8 cellular contexts compared by ENCODE assay signal in genomic region chr21:44816761-44817505, GRCh38. TPM values are rescaled to one million over a fixed set of nuclear protein-coding genes. Genes with fewer than 3 reads are reported as not detected.
DNase-seq lines count a peak whose midpoint lies in the region; ATAC-seq, FAIRE-seq and TF ChIP-seq lines count a peak whose summit lies in the region.

No MANE protein-coding gene starts in this region.

- no peak for FAIRE-seq in GM12891 (lab: Jason Lieb, UNC)

- no peak overlapping the region for H3K27ac ChIP-seq in urinary bladder (ENCODE audit: low read depth)

- peak overlapping the region; percentile 69 for H3K27ac Mint-ChIP-seq in activated naive CD4-positive, alpha-beta T cell treated with anti-CD3 and anti-CD28 coated beads, Interleukin-2, amount 10 ng/mL, durations not matched to agents 7 days and 5 days
- H3K27ac Mint-ChIP-seq in brain, result peak overlapping the region in 4 of 5 experiments; percentile 78 to 93 (median 79)
- H3K27ac Mint-ChIP-seq in memory B cell, result peak overlapping the region; percentile 67

- peak overlapping the region; percentile 76 for H3K4me3 Mint-ChIP-seq in activated naive CD4-positive, alpha-beta T cell treated with anti-CD3 and anti-CD28 coated beads, Interleukin-2, amount 10 ng/mL, durations not matched to agents 7 days and 5 days
- H3K4me3 Mint-ChIP-seq in brain (peak overlapping the region; percentile 82 to 90 (median 83)), memory B cell (peak overlapping the region; percentile 90)

- H3K4me1 ChIP-seq in urinary bladder (ENCODE audit: insufficient read depth), result peaks cover 2% of the 10 kb centered on the region

- peaks cover 26% of the 10 kb centered on the region for H3K27me3 Mint-ChIP-seq in activated naive CD4-positive, alpha-beta T cell treated with anti-CD3 and anti-CD28 coated beads, Interleukin-2, amount 10 ng/mL, durations not matched to agents 7 days and 5 days
- H3K27me3 Mint-ChIP-seq in brain (peaks cover 6% of the 10 kb centered on the region), memory B cell (no peaks in the 10 kb centered on the region)

- CTCF ChIA-PET in activated naive CD4-positive, alpha-beta T cell treated with anti-CD3 and anti-CD28 coated beads, Interleukin-2, amount 10 ng/mL, durations not matched to agents 7 days and 5 days (lab: Charles Lee), result interaction anchor here (1.0 kb wide), 1 partner anchor 14 kb away, joined by 3 read pairs; no protein-coding TSS in a partner anchor

- H3K36me3 Mint-ChIP-seq in activated naive CD4-positive, alpha-beta T cell treated with anti-CD3 and anti-CD28 coated beads, Interleukin-2, amount 10 ng/mL, durations not matched to agents 7 days and 5 days, result peaks cover 16% of the 10 kb centered on the region
- H3K36me3 Mint-ChIP-seq in brain (peaks cover 13% of the 10 kb centered on the region), memory B cell (peaks cover 4% of the 10 kb centered on the region)

- no peaks in the 10 kb centered on the region for H3K36me3 ChIP-seq in urinary bladder (ENCODE audit: insufficient read depth)

- TF ChIP-seq POLR2A in GM12891 (IDR thresholded peaks at IDR 0.05; ENCODE audit: low read depth, low read length), result no peak

- WGBS in urinary bladder, result 56% methylated on average over 57 of the region's 57 CpGs

- ATAC-seq in memory B cell (ENCODE audit: low read depth), result no peak
- no peak for ATAC-seq in HG03175 (IDR thresholded peaks at IDR 0.05; ENCODE audit: unreplicated experiment)

- H3K4me1 Mint-ChIP-seq in activated naive CD4-positive, alpha-beta T cell treated with anti-CD3 and anti-CD28 coated beads, Interleukin-2, amount 10 ng/mL, durations not matched to agents 7 days and 5 days, result peaks cover 19% of the 10 kb centered on the region
- peaks cover 15% of the 10 kb centered on the region for H3K4me1 Mint-ChIP-seq in brain
- H3K4me1 Mint-ChIP-seq in memory B cell, result peaks cover 6% of the 10 kb centered on the region

- no peak for DNase-seq in activated naive CD4-positive, alpha-beta T cell treated with anti-CD3 and anti-CD28 coated beads, Interleukin-2, amount 10 ng/mL, durations not matched to agents 7 days and 5 days
- no peak for DNase-seq in activated naive CD4-positive, alpha-beta T cell treated with anti-CD3 and anti-CD28 coated beads, Interleukin-2, amount 50 U/mL, for 16 hours
- no peak for DNase-seq in memory B cell (ENCODE audit: low spot score in 2 of 2)
- no peak for DNase-seq in GM12891 (ENCODE audit: insufficient read length, low spot score)
- DNase-seq in NCI-H69 (lab: John Stamatoyannopoulos, UW), result no peak

- H3K4me3 ChIP-seq in urinary bladder (ENCODE audit: low read depth, low read length), result peak overlapping the region; percentile 64

- TF ChIP-seq CTCF in brain (conservative IDR thresholded peaks at IDR 0.05), result no peak

- H3K9me3 Mint-ChIP-seq in activated naive CD4-positive, alpha-beta T cell treated with anti-CD3 and anti-CD28 coated beads, Interleukin-2, amount 10 ng/mL, durations not matched to agents 7 days and 5 days, result peaks cover 11% of the 10 kb centered on the region
- H3K9me3 Mint-ChIP-seq in brain (peaks cover 10 to 25% (median 15%) of the 10 kb centered on the region in 5 experiments), memory B cell (peaks cover 2% of the 10 kb centered on the region)

TF ChIP-seq in GM12891, 5 proteins besides CTCF, POLR2A, EP300 and RAD21:
- no peak for TF ChIP-seq POU2F2 (IDR thresholded peaks at IDR 0.05; ENCODE audit: low read depth, low read length)
- TF ChIP-seq TAF1 (IDR thresholded peaks at IDR 0.05; ENCODE audit: low read depth, low read length), result no peak
- no peak for TF ChIP-seq SPI1 (IDR thresholded peaks at IDR 0.05; ENCODE audit: low read depth, low read length)

RNA-seq across cellular contexts. Expression of gene SUMO3, which starts 0.9 kb away (rescaled TPM):
- polyA plus RNA-seq in brain (ENCODE audit: insufficient read depth, low read depth, low replicate concordance) (149 TPM), urinary bladder (84.2 TPM)
- total RNA-seq in urinary bladder, result 33.7 TPM
- polyA plus RNA-seq in GM12891 (2012; ENCODE audit: low read depth, missing spikeins), result 67.9 TPM

RNA-seq across cellular contexts. Expression of gene UBE2G2, which starts 15.3 kb away (rescaled TPM):
- polyA plus RNA-seq in brain (ENCODE audit: insufficient read depth, low read depth, low replicate concordance), result 49.1 TPM
- total RNA-seq in urinary bladder, result 75.9 TPM
- 65.4 TPM for polyA plus RNA-seq in urinary bladder
- polyA plus RNA-seq in GM12891 (2012; ENCODE audit: low read depth, missing spikeins), result 41.5 TPM

RNA-seq across cellular contexts. Expression of gene PTTG1IP, which starts 56.6 kb away (rescaled TPM):
- polyA plus RNA-seq in brain (ENCODE audit: insufficient read depth, low read depth, low replicate concordance), result 335 TPM
- 154 TPM for total RNA-seq in urinary bladder
- 233 TPM for polyA plus RNA-seq in urinary bladder
- polyA plus RNA-seq in GM12891 (2012; ENCODE audit: low read depth, missing spikeins), result 26.6 TPM
